2 cellular contexts compared by ENCODE assay signal in genomic region chr6:44493593-44493992, GRCh38.
TF ChIP-seq lines count a peak whose summit lies in the region.

No MANE protein-coding gene starts in this region.

TF ChIP-seq in HCT116, 20 proteins besides CTCF, POLR2A, EP300 and RAD21:
- TF ChIP-seq YY1 (IDR thresholded peaks at IDR 0.05; ENCODE audit: extremely low read depth, insufficient replicate concordance, low read depth, low read length) (no peak), ZNF274 (IDR thresholded peaks at IDR 0.05; ENCODE audit: low read depth, low read length) (no peak), SRF (IDR thresholded peaks at IDR 0.05; ENCODE audit: low read depth) (no peak), EGR1 (IDR thresholded peaks at IDR 0.05; ENCODE audit: low read depth) (no peak), MAX (IDR thresholded peaks at IDR 0.05) (no peak), SP1 (IDR thresholded peaks at IDR 0.05; ENCODE audit: low read depth) (no peak), ELF1 (IDR thresholded peaks at IDR 0.05; ENCODE audit: borderline replicate concordance, low read depth) (no peak), JUND (IDR thresholded peaks at IDR 0.05) (no peak), ATF3 (IDR thresholded peaks at IDR 0.05) (no peak), CBX3 (IDR thresholded peaks at IDR 0.05; ENCODE audit: low read depth) (no peak)

TF ChIP-seq in H1, 55 proteins besides CTCF, POLR2A, EP300 and RAD21:
- TF ChIP-seq NANOG (IDR thresholded peaks at IDR 0.05; ENCODE audit: insufficient read depth, low read depth, low read length, poor library complexity, severe bottlenecking) (no peak), SRF (IDR thresholded peaks at IDR 0.05; ENCODE audit: low read depth, low read length) (no peak), PHF8 (conservative IDR thresholded peaks at IDR 0.05; ENCODE audit: low read depth, low read length) (no peak), KDM5A (IDR thresholded peaks at IDR 0.05; ENCODE audit: low read length) (no peak), TEAD4 (IDR thresholded peaks at IDR 0.05; ENCODE audit: low read depth, low read length) (no peak), CTBP2 (IDR thresholded peaks at IDR 0.05; ENCODE audit: borderline replicate concordance, insufficient read depth, insufficient read length, low read length) (no peak), HDAC2 (IDR thresholded peaks at IDR 0.05; ENCODE audit: borderline replicate concordance in 1 of 2, low read depth in 2 of 2, low read length in 2 of 2) (no peak), CHD2 (IDR thresholded peaks at IDR 0.05; ENCODE audit: low read length) (no peak), POLR2AphosphoS5 (IDR thresholded peaks at IDR 0.05; ENCODE audit: low read depth, low read length) (no peak), ZNF274 (IDR thresholded peaks at IDR 0.05; ENCODE audit: borderline replicate concordance, extremely low read depth, low read length) (no peak), SP4 (IDR thresholded peaks at IDR 0.05; ENCODE audit: low read length) (no peak), CREB1 (IDR thresholded peaks at IDR 0.05) (no peak)
